ENCODE assay signal across 15 cellular contexts in genomic region chr4:23202712-23203247, GRCh38.
A peak's percentile ranks its signal among the peaks of the same experiment; 100 is the strongest.
DNase-seq lines count a peak whose midpoint lies in the region; ATAC-seq and TF ChIP-seq lines count a peak whose summit lies in the region.
"Had no signal": no experiment of that assay in that cellular context is flagged by ENCODE, and none has a peak within 500 bp of the region (broad histone marks: within the 10 kb centered on the region; RNA-seq: fewer than 3 reads in every experiment).

No MANE protein-coding gene starts in this region.

- H3K36me3 Mint-ChIP-seq in GM23338 (ENCODE audit: low read depth), result peaks cover 16% of the 10 kb centered on the region; the same call in 2 of the 3 replicates
- no peaks in the 10 kb centered on the region for H3K36me3 Mint-ChIP-seq in endothelial cell (ENCODE audit: low read depth, unreplicated experiment)
- H3K36me3 Mint-ChIP-seq: CD8-positive, alpha-beta memory T cell had no signal

- H3K27ac Mint-ChIP-seq in GM23338, result no peak overlapping the region
- H3K27ac Mint-ChIP-seq in endothelial cell (ENCODE audit: unreplicated experiment), result no peak overlapping the region
- H3K27ac Mint-ChIP-seq: CD8-positive, alpha-beta memory T cell had no signal

- H3K27me3 Mint-ChIP-seq in GM23338 (ENCODE audit: insufficient read depth, low read depth, poor library complexity) (peaks cover 1% of the 10 kb centered on the region), endothelial cell (ENCODE audit: unreplicated experiment) (no peaks in the 10 kb centered on the region)
- H3K27me3 Mint-ChIP-seq: CD8-positive, alpha-beta memory T cell had no signal

- H3K4me3 Mint-ChIP-seq in GM23338 (no peak overlapping the region), endothelial cell (ENCODE audit: unreplicated experiment) (no peak overlapping the region)
- H3K4me3 Mint-ChIP-seq: CD8-positive, alpha-beta memory T cell had no signal

- no peak overlapping the region for H3K27ac ChIP-seq in GM23338 (ENCODE audit: low read depth)
- H3K27ac ChIP-seq in colonic mucosa, result no peak overlapping the region
- H3K27ac ChIP-seq: BLaER1 had no signal

- H3K4me1 Mint-ChIP-seq in GM23338 (peaks cover 11% of the 10 kb centered on the region; the same call in 2 of the 3 replicates), endothelial cell (ENCODE audit: unreplicated experiment) (no peaks in the 10 kb centered on the region)
- H3K4me1 Mint-ChIP-seq: CD8-positive, alpha-beta memory T cell had no signal

- H3K4me1 ChIP-seq in GM23338 (ENCODE audit: insufficient read depth), result no peaks in the 10 kb centered on the region
- no peaks in the 10 kb centered on the region for H3K4me1 ChIP-seq in colonic mucosa
- H3K4me1 ChIP-seq: Caco-2 had no signal

- DNase-seq in NCI-H146 (lab: John Stamatoyannopoulos, UW), result peak; percentile 3
- no peak for DNase-seq in NCI-H146 treated with DMSO at 0.1 percent for 48 hours (lab: John Stamatoyannopoulos, UW; ENCODE audit: unreplicated experiment)
- DNase-seq in GM23338 (ENCODE audit: low spot score), result no peak
- peak; percentile 21 for DNase-seq in colonic mucosa
- DNase-seq in mucosa of gallbladder (ENCODE audit: low spot score), result peak; percentile 60
- DNase-seq in endothelial cell (ENCODE audit: low spot score), result no peak
- DNase-seq in NCI-H1694 (lab: John Stamatoyannopoulos, UW), result no peak
- DNase-seq: 8988T; AML-193; Caco-2; CD8-positive, alpha-beta memory T cell; DMS53; GF-D8; H7 had no signal

- H3K79me2 ChIP-seq in GM23338 (replicated peaks; ENCODE audit: insufficient read depth), result no peaks in the 10 kb centered on the region

- TF ChIP-seq CTCF in GM23338 (conservative IDR thresholded peaks at IDR 0.05; ENCODE audit: low read depth in 2 of 2) (no peak), colonic mucosa (IDR thresholded peaks at IDR 0.05) (no peak), endothelial cell (IDR thresholded peaks at IDR 0.05; ENCODE audit: unreplicated experiment) (no peak)

- no peak for ATAC-seq in GM23338

- peaks cover 19% of the 10 kb centered on the region for H3K9me3 Mint-ChIP-seq in GM23338
- H3K9me3 Mint-ChIP-seq in endothelial cell (ENCODE audit: unreplicated experiment), result no peaks in the 10 kb centered on the region

- intact Hi-C loops in colonic mucosa (cut with DNase I), result no loop called here

- H3K9me2 ChIP-seq in GM23338 (ENCODE audit: insufficient read depth), result peaks cover 3% of the 10 kb centered on the region; the same call in 1 of the 2 replicates

- H4K20me1 ChIP-seq in GM23338 (replicated peaks; ENCODE audit: insufficient read depth), result no peaks in the 10 kb centered on the region
- H4K20me1 ChIP-seq: BLaER1 had no signal

- H3K9me3 ChIP-seq in colonic mucosa, result no peaks in the 10 kb centered on the region

- H3K4me2 ChIP-seq in GM23338, result no peak overlapping the region
- H3K4me2 ChIP-seq: BLaER1 had no signal

- no peaks in the 10 kb centered on the region for H3F3A ChIP-seq in GM23338 (replicated peaks; ENCODE audit: low read depth)

- H3K4me3 ChIP-seq in GM23338, result no peak overlapping the region
- H3K4me3 ChIP-seq in colonic mucosa, result no peak overlapping the region
- H3K4me3 ChIP-seq: BLaER1 had no signal

- H3K36me3 ChIP-seq in GM23338 (ENCODE audit: insufficient read depth) (no peaks in the 10 kb centered on the region), colonic mucosa (no peaks in the 10 kb centered on the region)
- H3K36me3 ChIP-seq: BLaER1 had no signal

- H3K27me3 ChIP-seq in GM23338 (ENCODE audit: insufficient read depth) (no peaks in the 10 kb centered on the region), colonic mucosa (no peaks in the 10 kb centered on the region)
- H3K27me3 ChIP-seq: BLaER1 had no signal

- H3K9ac ChIP-seq in colonic mucosa (ENCODE audit: low read depth in 2 of 2, low read length in 2 of 2), result no peak overlapping the region
- H3K9ac ChIP-seq: BLaER1 had no signal

- H2AFZ ChIP-seq in GM23338, result peak overlapping the region; percentile 24; the same call in 1 of the 2 replicates

TF ChIP-seq in GM23338, 12 proteins besides CTCF, POLR2A, EP300 and RAD21:
- TF ChIP-seq, protein P1, sequence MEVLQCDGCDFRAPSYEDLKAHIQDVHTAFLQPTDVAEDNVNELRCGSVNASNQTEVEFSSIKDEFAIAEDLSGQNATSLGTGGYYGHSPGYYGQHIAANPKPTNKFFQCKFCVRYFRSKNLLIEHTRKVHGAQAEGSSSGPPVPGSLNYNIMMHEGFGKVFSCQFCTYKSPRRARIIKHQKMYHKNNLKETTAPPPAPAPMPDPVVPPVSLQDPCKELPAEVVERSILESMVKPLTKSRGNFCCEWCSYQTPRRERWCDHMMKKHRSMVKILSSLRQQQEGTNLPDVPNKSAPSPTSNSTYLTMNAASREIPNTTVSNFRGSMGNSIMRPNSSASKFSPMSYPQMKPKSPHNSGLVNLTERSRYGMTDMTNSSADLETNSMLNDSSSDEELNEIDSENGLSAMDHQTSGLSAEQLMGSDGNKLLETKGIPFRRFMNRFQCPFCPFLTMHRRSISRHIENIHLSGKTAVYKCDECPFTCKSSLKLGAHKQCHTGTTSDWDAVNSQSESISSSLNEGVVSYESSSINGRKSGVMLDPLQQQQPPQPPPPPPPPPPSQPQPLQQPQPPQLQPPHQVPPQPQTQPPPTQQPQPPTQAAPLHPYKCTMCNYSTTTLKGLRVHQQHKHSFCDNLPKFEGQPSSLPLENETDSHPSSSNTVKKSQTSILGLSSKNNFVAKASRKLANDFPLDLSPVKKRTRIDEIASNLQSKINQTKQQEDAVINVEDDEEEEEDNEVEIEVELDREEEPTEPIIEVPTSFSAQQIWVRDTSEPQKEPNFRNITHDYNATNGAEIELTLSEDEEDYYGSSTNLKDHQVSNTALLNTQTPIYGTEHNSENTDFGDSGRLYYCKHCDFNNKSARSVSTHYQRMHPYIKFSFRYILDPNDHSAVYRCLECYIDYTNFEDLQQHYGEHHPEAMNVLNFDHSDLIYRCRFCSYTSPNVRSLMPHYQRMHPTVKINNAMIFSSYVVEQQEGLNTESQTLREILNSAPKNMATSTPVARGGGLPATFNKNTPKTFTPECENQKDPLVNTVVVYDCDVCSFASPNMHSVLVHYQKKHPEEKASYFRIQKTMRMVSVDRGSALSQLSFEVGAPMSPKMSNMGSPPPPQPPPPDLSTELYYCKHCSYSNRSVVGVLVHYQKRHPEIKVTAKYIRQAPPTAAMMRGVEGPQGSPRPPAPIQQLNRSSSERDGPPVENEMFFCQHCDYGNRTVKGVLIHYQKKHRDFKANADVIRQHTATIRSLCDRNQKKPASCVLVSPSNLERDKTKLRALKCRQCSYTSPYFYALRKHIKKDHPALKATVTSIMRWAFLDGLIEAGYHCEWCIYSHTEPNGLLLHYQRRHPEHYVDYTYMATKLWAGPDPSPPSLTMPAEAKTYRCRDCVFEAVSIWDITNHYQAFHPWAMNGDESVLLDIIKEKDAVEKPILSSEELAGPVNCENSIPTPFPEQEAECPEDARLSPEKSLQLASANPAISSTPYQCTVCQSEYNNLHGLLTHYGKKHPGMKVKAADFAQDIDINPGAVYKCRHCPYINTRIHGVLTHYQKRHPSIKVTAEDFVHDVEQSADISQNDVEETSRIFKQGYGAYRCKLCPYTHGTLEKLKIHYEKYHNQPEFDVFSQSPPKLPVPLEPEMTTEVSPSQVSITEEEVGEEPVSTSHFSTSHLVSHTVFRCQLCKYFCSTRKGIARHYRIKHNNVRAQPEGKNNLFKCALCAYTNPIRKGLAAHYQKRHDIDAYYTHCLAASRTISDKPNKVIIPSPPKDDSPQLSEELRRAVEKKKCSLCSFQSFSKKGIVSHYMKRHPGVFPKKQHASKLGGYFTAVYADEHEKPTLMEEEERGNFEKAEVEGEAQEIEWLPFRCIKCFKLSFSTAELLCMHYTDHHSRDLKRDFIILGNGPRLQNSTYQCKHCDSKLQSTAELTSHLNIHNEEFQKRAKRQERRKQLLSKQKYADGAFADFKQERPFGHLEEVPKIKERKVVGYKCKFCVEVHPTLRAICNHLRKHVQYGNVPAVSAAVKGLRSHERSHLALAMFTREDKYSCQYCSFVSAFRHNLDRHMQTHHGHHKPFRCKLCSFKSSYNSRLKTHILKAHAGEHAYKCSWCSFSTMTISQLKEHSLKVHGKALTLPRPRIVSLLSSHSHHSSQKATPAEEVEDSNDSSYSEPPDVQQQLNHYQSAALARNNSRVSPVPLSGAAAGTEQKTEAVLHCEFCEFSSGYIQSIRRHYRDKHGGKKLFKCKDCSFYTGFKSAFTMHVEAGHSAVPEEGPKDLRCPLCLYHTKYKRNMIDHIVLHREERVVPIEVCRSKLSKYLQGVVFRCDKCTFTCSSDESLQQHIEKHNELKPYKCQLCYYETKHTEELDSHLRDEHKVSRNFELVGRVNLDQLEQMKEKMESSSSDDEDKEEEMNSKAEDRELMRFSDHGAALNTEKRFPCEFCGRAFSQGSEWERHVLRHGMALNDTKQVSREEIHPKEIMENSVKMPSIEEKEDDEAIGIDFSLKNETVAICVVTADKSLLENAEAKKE (CRISPR knock-in tag; IDR thresholded peaks at IDR 0.05), result no peak
- TF ChIP-seq CREB1 (CRISPR knock-in tag; IDR thresholded peaks at IDR 0.05; ENCODE audit: low read depth) (no peak), EZH2phosphoT487 (IDR thresholded peaks at IDR 0.05; ENCODE audit: unreplicated experiment) (no peak), STAT1 (IDR thresholded peaks at IDR 0.05; ENCODE audit: unreplicated experiment) (no peak), NANOG (IDR thresholded peaks at IDR 0.05; ENCODE audit: borderline replicate concordance) (no peak)
- TF ChIP-seq, protein P2, sequence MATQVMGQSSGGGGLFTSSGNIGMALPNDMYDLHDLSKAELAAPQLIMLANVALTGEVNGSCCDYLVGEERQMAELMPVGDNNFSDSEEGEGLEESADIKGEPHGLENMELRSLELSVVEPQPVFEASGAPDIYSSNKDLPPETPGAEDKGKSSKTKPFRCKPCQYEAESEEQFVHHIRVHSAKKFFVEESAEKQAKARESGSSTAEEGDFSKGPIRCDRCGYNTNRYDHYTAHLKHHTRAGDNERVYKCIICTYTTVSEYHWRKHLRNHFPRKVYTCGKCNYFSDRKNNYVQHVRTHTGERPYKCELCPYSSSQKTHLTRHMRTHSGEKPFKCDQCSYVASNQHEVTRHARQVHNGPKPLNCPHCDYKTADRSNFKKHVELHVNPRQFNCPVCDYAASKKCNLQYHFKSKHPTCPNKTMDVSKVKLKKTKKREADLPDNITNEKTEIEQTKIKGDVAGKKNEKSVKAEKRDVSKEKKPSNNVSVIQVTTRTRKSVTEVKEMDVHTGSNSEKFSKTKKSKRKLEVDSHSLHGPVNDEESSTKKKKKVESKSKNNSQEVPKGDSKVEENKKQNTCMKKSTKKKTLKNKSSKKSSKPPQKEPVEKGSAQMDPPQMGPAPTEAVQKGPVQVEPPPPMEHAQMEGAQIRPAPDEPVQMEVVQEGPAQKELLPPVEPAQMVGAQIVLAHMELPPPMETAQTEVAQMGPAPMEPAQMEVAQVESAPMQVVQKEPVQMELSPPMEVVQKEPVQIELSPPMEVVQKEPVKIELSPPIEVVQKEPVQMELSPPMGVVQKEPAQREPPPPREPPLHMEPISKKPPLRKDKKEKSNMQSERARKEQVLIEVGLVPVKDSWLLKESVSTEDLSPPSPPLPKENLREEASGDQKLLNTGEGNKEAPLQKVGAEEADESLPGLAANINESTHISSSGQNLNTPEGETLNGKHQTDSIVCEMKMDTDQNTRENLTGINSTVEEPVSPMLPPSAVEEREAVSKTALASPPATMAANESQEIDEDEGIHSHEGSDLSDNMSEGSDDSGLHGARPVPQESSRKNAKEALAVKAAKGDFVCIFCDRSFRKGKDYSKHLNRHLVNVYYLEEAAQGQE (IDR thresholded peaks at IDR 0.05; ENCODE audit: unreplicated experiment), result no peak
TF ChIP-seq in GM23338: peak in this region for 0.

Comparison
In these comparisons a context has a peak if more than half of its experiments do, and no peak if none do; other contexts are left out.
1. DNase-seq: peak in NCI-H146 (single experiment), colonic mucosa (single experiment) and mucosa of gallbladder (single experiment); none in NCI-H146 treated with DMSO at 0.1 percent for 48 hours (single experiment), GM23338 (single experiment), endothelial cell (single experiment) and NCI-H1694 (single experiment).